29 cellular contexts compared by ENCODE assay signal in genomic region chr6:51594981-51595380, GRCh38.
"Had no signal": no experiment of that assay in that cellular context is flagged by ENCODE, and none has a peak within 500 bp of the region (broad histone marks: within the 10 kb centered on the region; RNA-seq: fewer than 3 reads in every experiment).

No MANE protein-coding gene starts in this region.

- H3K4me1 ChIP-seq: adrenal gland, body of pancreas, esophagus muscularis mucosa had no signal

- FAIRE-seq: colon, frontal cortex had no signal

- ATAC-seq: activated CD4-positive, CD25-positive, alpha-beta regulatory T cell treated with anti-CD3 and anti-CD28 coated beads, Interleukin-2, amount 50 U/mL, for 24 hours; activated CD8-positive, alpha-beta T cell treated with anti-CD3 and anti-CD28 coated beads for 36 hours; activated naive CD8-positive, alpha-beta T cell treated with anti-CD3 and anti-CD28 coated beads, Interleukin-2, amount 50 U/mL, for 24 hours; activated T-cell treated with anti-CD3 and anti-CD28 coated beads, Interleukin-2, amount 50 U/mL, for 4 hours; activated T-helper 17 cell treated with anti-CD3 and anti-CD28 coated beads, Interleukin-2, amount 50 U/mL, for 72 hours; body of pancreas; effector memory CD8-positive, alpha-beta T cell had no signal

- H3K4me3 ChIP-seq: adrenal gland, body of pancreas, esophagus muscularis mucosa had no signal

- H3K36me3 ChIP-seq: adrenal gland, esophagus muscularis mucosa, WERI-Rb-1 had no signal

- H3K27me3 ChIP-seq: adrenal gland, body of pancreas had no signal

- H3K27ac ChIP-seq: adrenal gland, body of pancreas, esophagus muscularis mucosa, WERI-Rb-1 had no signal

- DNase-seq: activated B cell treated with CpG ODN at 0.5 μM for 24 hours; activated CD4-positive, alpha-beta T cell treated with anti-CD3 and anti-CD28 coated beads for 48 hours; activated CD4-positive, alpha-beta T cell treated with anti-CD3 and anti-CD28 coated beads, Interleukin-2, amount 50 U/mL, for 1 hour; activated CD4-positive, alpha-beta T cell treated with anti-CD3 and anti-CD28 coated beads, Interleukin-2, amount 50 U/mL, for 48 hours; activated CD8-positive, alpha-beta memory T cell treated with anti-CD3 and anti-CD28 coated beads for 24 hours; activated CD8-positive, alpha-beta T cell treated with anti-CD3 and anti-CD28 coated beads for 36 hours; activated effector memory CD4-positive, alpha-beta T cell treated with anti-CD3 and anti-CD28 coated beads, Interleukin-2, amount 50 U/mL, for 16 hours; activated naive CD4-positive, alpha-beta T cell treated with anti-CD3 and anti-CD28 coated beads for 36 hours; activated naive CD8-positive, alpha-beta T cell treated with anti-CD3 and anti-CD28 coated beads for 36 hours; activated naive CD8-positive, alpha-beta T cell treated with anti-CD3 and anti-CD28 coated beads, Interleukin-2, amount 50 U/mL, for 24 hours; activated T-cell treated with anti-CD3 and anti-CD28 coated beads, Interleukin-2, amount 50 U/mL, for 4 hours; adrenal gland; amygdala; aorta; body of pancreas; caudate nucleus; cortex of kidney; dermis blood vessel endothelial cell; effector CD4-positive, alpha-beta T cell; effector memory CD8-positive, alpha-beta T cell; erythroblast; head of caudate nucleus; T1000; WERI-Rb-1 had no signal

- H3K9me3 ChIP-seq: adrenal gland, body of pancreas had no signal
